In genomic region chr6:112367655-112368054, GRCh38 we compare ENCODE assay signal across 36 cellular contexts. TPM values are rescaled to one million over a fixed set of nuclear protein-coding genes. Genes with fewer than 3 reads are reported as not detected.
"Had no signal": no experiment of that assay in that cellular context is flagged by ENCODE, and none has a peak within 500 bp of the region (broad histone marks: within the 10 kb centered on the region; RNA-seq: fewer than 3 reads in every experiment).

No MANE protein-coding gene starts in this region.

- ATAC-seq: activated CD8-positive, alpha-beta memory T cell treated with anti-CD3 and anti-CD28 coated beads, Interleukin-2, amount 10 ng/mL, durations not matched to agents 7 days and 5 days; activated naive CD8-positive, alpha-beta T cell treated with anti-CD3 and anti-CD28 coated beads, Interleukin-2, amount 50 U/mL, for 24 hours had no signal

- H3K4me3 Mint-ChIP-seq: activated CD4-positive, alpha-beta memory T cell treated with anti-CD3 and anti-CD28 coated beads, Interleukin-2, amount 10 ng/mL, durations not matched to agents 7 days and 5 days; activated CD8-positive, alpha-beta memory T cell treated with anti-CD3 and anti-CD28 coated beads, Interleukin-2, amount 10 ng/mL, durations not matched to agents 7 days and 5 days; activated naive CD4-positive, alpha-beta T cell treated with anti-CD3 and anti-CD28 coated beads, Interleukin-2, amount 10 ng/mL, durations not matched to agents 7 days and 5 days; activated naive CD8-positive, alpha-beta T cell; activated naive CD8-positive, alpha-beta T cell treated with anti-CD3 and anti-CD28 coated beads, Interleukin-2, amount 50 U/mL, for 24 hours; brain had no signal

- H3K4me3 ChIP-seq: MG63, SJCRH30, SK-N-MC had no signal

- H3K9me3 ChIP-seq: MG63 had no signal

- H3K27me3 ChIP-seq: MG63, SJCRH30 had no signal

- DNase-seq: activated CD4-positive, alpha-beta memory T cell treated with anti-CD3 and anti-CD28 coated beads, Interleukin-2, amount 10 ng/mL, durations not matched to agents 7 days and 5 days; activated CD4-positive, alpha-beta T cell treated with anti-CD3 and anti-CD28 coated beads for 1 hour; activated CD4-positive, alpha-beta T cell treated with anti-CD3 and anti-CD28 coated beads for 48 hours; activated CD4-positive, CD25-positive, alpha-beta regulatory T cell; activated CD8-positive, alpha-beta memory T cell treated with anti-CD3 and anti-CD28 coated beads for 24 hours; activated CD8-positive, alpha-beta memory T cell treated with anti-CD3 and anti-CD28 coated beads, Interleukin-2, amount 10 ng/mL, durations not matched to agents 7 days and 5 days; activated CD8-positive, alpha-beta memory T cell treated with anti-CD3 and anti-CD28 coated beads, Interleukin-2, amount 50 U/mL, for 48 hours; activated effector memory CD4-positive, alpha-beta T cell treated with Interleukin-2 at 50 U/mL for 16 hours; activated naive CD4-positive, alpha-beta T cell treated with anti-CD3 and anti-CD28 coated beads, Interleukin-2, amount 10 ng/mL, durations not matched to agents 7 days and 5 days; activated naive CD8-positive, alpha-beta T cell treated with anti-CD3 and anti-CD28 coated beads, Interleukin-2, amount 50 U/mL, for 24 hours; activated T-cell treated with anti-CD3 and anti-CD28 coated beads, Interleukin-2, amount 50 U/mL, for 48 hours; anterior cingulate cortex; caudate nucleus; cerebellar nuclear complex; Kasumi-1; KG1; MG63; MV-4-11; NCI-H1092; NCI-H1436 treated with DMSO at 0.1 percent for 48 hours; NCI-H1694 treated with DMSO at 0.1 percent for 48 hours; NCI-H2171 treated with DMSO at 0.1 percent for 48 hours; NCI-H2227 treated with DMSO at 0.1 percent for 48 hours; NCI-H446; NCI-H510A treated with DMSO at 0.1 percent for 48 hours; OCI-M1; Right ventricle myocardium superior; SJCRH30; T1000; WERI-Rb-1 had no signal

- FAIRE-seq: bronchial epithelial cell had no signal

- H3K36me3 ChIP-seq: MG63, SJCRH30, WERI-Rb-1 had no signal

- H3K36me3 Mint-ChIP-seq: activated CD8-positive, alpha-beta memory T cell treated with anti-CD3 and anti-CD28 coated beads, Interleukin-2, amount 10 ng/mL, durations not matched to agents 7 days and 5 days; activated naive CD4-positive, alpha-beta T cell treated with anti-CD3 and anti-CD28 coated beads, Interleukin-2, amount 10 ng/mL, durations not matched to agents 7 days and 5 days; activated naive CD8-positive, alpha-beta T cell; brain had no signal

- H3K9me3 Mint-ChIP-seq: activated CD4-positive, alpha-beta memory T cell treated with anti-CD3 and anti-CD28 coated beads, Interleukin-2, amount 10 ng/mL, durations not matched to agents 7 days and 5 days; activated naive CD4-positive, alpha-beta T cell treated with anti-CD3 and anti-CD28 coated beads, Interleukin-2, amount 10 ng/mL, durations not matched to agents 7 days and 5 days; activated naive CD8-positive, alpha-beta T cell treated with anti-CD3 and anti-CD28 coated beads, Interleukin-2, amount 50 U/mL, for 24 hours had no signal

- H3K4me1 Mint-ChIP-seq: activated CD4-positive, alpha-beta memory T cell treated with anti-CD3 and anti-CD28 coated beads, Interleukin-2, amount 10 ng/mL, durations not matched to agents 7 days and 5 days; activated CD8-positive, alpha-beta memory T cell treated with anti-CD3 and anti-CD28 coated beads, Interleukin-2, amount 10 ng/mL, durations not matched to agents 7 days and 5 days; activated naive CD4-positive, alpha-beta T cell treated with anti-CD3 and anti-CD28 coated beads, Interleukin-2, amount 10 ng/mL, durations not matched to agents 7 days and 5 days; activated naive CD8-positive, alpha-beta T cell treated with anti-CD3 and anti-CD28 coated beads, Interleukin-2, amount 50 U/mL, for 24 hours had no signal

- H3K27ac ChIP-seq: SJCRH30, SK-N-MC, WERI-Rb-1 had no signal

- H3K27ac Mint-ChIP-seq: activated CD4-positive, alpha-beta memory T cell treated with anti-CD3 and anti-CD28 coated beads, Interleukin-2, amount 10 ng/mL, durations not matched to agents 7 days and 5 days; activated CD8-positive, alpha-beta memory T cell treated with anti-CD3 and anti-CD28 coated beads, Interleukin-2, amount 10 ng/mL, durations not matched to agents 7 days and 5 days; activated naive CD4-positive, alpha-beta T cell treated with anti-CD3 and anti-CD28 coated beads, Interleukin-2, amount 10 ng/mL, durations not matched to agents 7 days and 5 days; activated naive CD8-positive, alpha-beta T cell; activated naive CD8-positive, alpha-beta T cell treated with anti-CD3 and anti-CD28 coated beads, Interleukin-2, amount 50 U/mL, for 24 hours; brain had no signal

RNA-seq across cellular contexts. Expression of gene RFPL4B, which starts 20.5 kb away (rescaled TPM):
- total RNA-seq: activated CD4-positive, alpha-beta memory T cell treated with anti-CD3 and anti-CD28 coated beads, Interleukin-2, amount 10 ng/mL, durations not matched to agents 7 days and 5 days; activated CD8-positive, alpha-beta memory T cell treated with anti-CD3 and anti-CD28 coated beads, Interleukin-2, amount 10 ng/mL, durations not matched to agents 7 days and 5 days; bronchial epithelial cell; Right ventricle myocardium superior; T-helper 1 cell treated with Interleukin-12 subunit alpha and Interleukin-12 subunit beta and Interleukin-4 antibody, amounts not matched to agents 30 ng/mL and 1 ng/mL, for 36 hours; T-helper 2 cell treated with Interferon-gamma antibody and Interleukin-4, amounts not matched to agents 100 ng/mL and 5 ng/mL, for 36 hours had no signal
